20 cellular contexts compared by ENCODE assay signal in genomic region chr10:43965918-43966570, GRCh38.
DNase-seq lines count a peak whose midpoint lies in the region; ATAC-seq, FAIRE-seq and TF ChIP-seq lines count a peak whose summit lies in the region.
"Had no signal": no experiment of that assay in that cellular context is flagged by ENCODE, and none has a peak within 500 bp of the region (broad histone marks: within the 10 kb centered on the region; RNA-seq: fewer than 3 reads in every experiment).

No MANE protein-coding gene starts in this region.

- ATAC-seq in sciatic nerve (peak; percentile 39), HepG2 (no peak)
- ATAC-seq: activated CD8-positive, alpha-beta T cell treated with anti-CD3 and anti-CD28 coated beads for 36 hours; HCT116 had no signal

- CTCF ChIA-PET in HepG2 (lab: Yijun Ruan, JAX; ENCODE audit: low intra/inter-chr PET ratio, low total read pairs): no interaction called here

- H3K27ac ChIP-seq in esophagus muscularis mucosa (replicated peaks in 1 of 4) (peak overlapping the region in 2 of 4 donors; percentile 28 to 36), adrenal gland (peak overlapping the region in 1 of 5 donors; percentile 45), MM.1S (ENCODE audit: low read length) (no peak overlapping the region), HepG2 (ENCODE audit: extremely low read length, insufficient read depth, low read length) (no peak overlapping the region)
- H3K27ac ChIP-seq: KMS-11, neutrophil had no signal

- 86% methylated on average over 5 of the region's 7 CpGs for WGBS in esophagus muscularis mucosa
- WGBS in adrenal gland, 4 donors: 85 to 90% (median 88%) methylated on average over 7 of the region's 7 CpGs
- WGBS in HepG2 (ENCODE audit: low lambda C conversion rate): 19% methylated on average over 4 of the region's 7 CpGs

- FAIRE-seq in GM12892 (lab: Jason Lieb, UNC): peak; percentile 44
- no peak for FAIRE-seq in HepG2 (lab: Jason Lieb, UNC)
- FAIRE-seq: HTR-8/SVneo had no signal

- no peaks in the 10 kb centered on the region for H3F3A ChIP-seq in MM.1S (ENCODE audit: insufficient read depth, low read length)

- H3K4me1 ChIP-seq in esophagus muscularis mucosa (peaks cover 17 to 47% (median 26%) of the 10 kb centered on the region in 4 donors), adrenal gland (replicated peaks in 1 of 2) (peaks cover 13 to 22% of the 10 kb centered on the region in 2 donors), MM.1S (ENCODE audit: low read length) (no peaks in the 10 kb centered on the region), HepG2 (ENCODE audit: insufficient read depth, low read length) (no peaks in the 10 kb centered on the region)

- TF ChIP-seq EP300 in esophagus muscularis mucosa (IDR thresholded peaks at IDR 0.05) (no peak), HepG2 (IDR thresholded peaks at IDR 0.05; ENCODE audit: low read depth in 2 of 2, low read length in 2 of 2) (no peak), HepG2 (CRISPR knock-in tag; IDR thresholded peaks at IDR 0.05; ENCODE audit: borderline replicate concordance) (no peak)

- no peak for DNase-seq in GM12892 (ENCODE audit: insufficient read length)
- DNase-seq in M059J (ENCODE audit: low read depth): peak; percentile 28
- DNase-seq in esophagus muscularis mucosa (ENCODE audit: extremely low spot score): peak; percentile 70
- peak; percentile 53 for DNase-seq in sciatic nerve (ENCODE audit: low spot score)
- DNase-seq in epidermal melanocyte (ENCODE audit: insufficient read length, low spot score): no peak
- no peak for DNase-seq in adrenal gland
- no peak for DNase-seq in MM.1S
- no peak for DNase-seq in HepG2 (ENCODE audit: low spot score)
- DNase-seq: ACHN; activated CD8-positive, alpha-beta T cell treated with anti-CD3 and anti-CD28 coated beads for 36 hours; activated effector memory CD4-positive, alpha-beta T cell treated with Interleukin-2 at 50 U/mL for 16 hours; activated naive CD8-positive, alpha-beta T cell treated with anti-CD3 and anti-CD28 coated beads, Interleukin-2, amount 10 ng/mL, durations not matched to agents 7 days and 5 days; activated T-cell treated with anti-CD3 and anti-CD28 coated beads for 4 hours; NCI-H146; NCI-H446 treated with DMSO at 0.1 percent for 48 hours had no signal

- TF ChIP-seq RAD21 in HepG2 (CRISPR knock-in tag; IDR thresholded peaks at IDR 0.05): no peak

- no peak for TF ChIP-seq CTCF in esophagus muscularis mucosa (IDR thresholded peaks at IDR 0.05)
- TF ChIP-seq CTCF in adrenal gland (IDR thresholded peaks at IDR 0.05): no peak
- TF ChIP-seq CTCF in MM.1S (IDR thresholded peaks at IDR 0.05; ENCODE audit: low read length): no peak
- no peak for TF ChIP-seq CTCF in HepG2 (CRISPR knock-in tag; IDR thresholded peaks at IDR 0.05)

- no peaks in the 10 kb centered on the region for H3K27me3 ChIP-seq in esophagus muscularis mucosa
- no peaks in the 10 kb centered on the region for H3K27me3 ChIP-seq in adrenal gland
- H3K27me3 ChIP-seq in MM.1S (replicated peaks; ENCODE audit: insufficient read depth, low read length): no peaks in the 10 kb centered on the region
- H3K27me3 ChIP-seq in HepG2 (ENCODE audit: control insufficient read depth in 1 of 2, insufficient read depth in 2 of 2, low read length in 2 of 2): peaks cover 2 to 23% of the 10 kb centered on the region in 2 experiments; a peak in 4 of 5 replicates

- H3K36me3 ChIP-seq in esophagus muscularis mucosa: no peaks in the 10 kb centered on the region
- H3K36me3 ChIP-seq in adrenal gland (replicated peaks in 1 of 2): no peaks in the 10 kb centered on the region
- H3K36me3 ChIP-seq in MM.1S (replicated peaks; ENCODE audit: insufficient read depth, low read length): no peaks in the 10 kb centered on the region
- no peaks in the 10 kb centered on the region for H3K36me3 ChIP-seq in HepG2 (replicated peaks in 1 of 2; ENCODE audit: control insufficient read depth in 1 of 2, insufficient read depth in 2 of 2, low read length in 2 of 2)
- H3K36me3 ChIP-seq: neutrophil had no signal

- in situ Hi-C loops in HepG2 (cut with HindIII; ENCODE audit: extremely low pct_ligation_motif_present, low pct_unique_long_range_greater_than_20kb): no loop called here

- no peak overlapping the region for H3K4me3 ChIP-seq in esophagus muscularis mucosa
- no peak overlapping the region for H3K4me3 ChIP-seq in adrenal gland
- H3K4me3 ChIP-seq in MM.1S (ENCODE audit: low read length): no peak overlapping the region
- H3K4me3 ChIP-seq in HepG2 (replicated peaks in 1 of 3; ENCODE audit: insufficient read depth in 1 of 3, low read depth in 2 of 3, low read length in 3 of 3): no peak overlapping the region
- H3K4me3 ChIP-seq: skin epidermis had no signal

- intact Hi-C loops in esophagus muscularis mucosa (cut with DNase I) (no loop called here), sciatic nerve (cut with DNase I) (no loop called here), adrenal gland (cut with DNase I) (no loop called here), HepG2 (cut with micrococcal nuclease; ENCODE audit: unreplicated experiment) (no loop called here)

- TF ChIP-seq POLR2A in GM12892 (IDR thresholded peaks at IDR 0.05; ENCODE audit: low read depth, low read length) (no peak), esophagus muscularis mucosa (IDR thresholded peaks at IDR 0.05; ENCODE audit: low read depth) (no peak), adrenal gland (IDR thresholded peaks at IDR 0.05) (no peak), HepG2 (IDR thresholded peaks at IDR 0.05; ENCODE audit: insufficient read depth in 1 of 2, low read depth in 2 of 2, low read length in 2 of 2) (no peak)

- H3K4me2 ChIP-seq in MM.1S (ENCODE audit: low read depth, low read length) (no peak overlapping the region), HepG2 (ENCODE audit: low read depth, low read length) (no peak overlapping the region)
- H3K4me2 ChIP-seq: KMS-11 had no signal

- H3K9ac ChIP-seq in MM.1S (ENCODE audit: low read length) (no peak overlapping the region), HepG2 (ENCODE audit: insufficient read depth, low read depth, low read length) (no peak overlapping the region)
- H3K9ac ChIP-seq: KMS-11 had no signal

- no TSS peak for BruUV-seq in HepG2 (replicated peaks; lab: Mats Ljungman, UMichigan)

- H4K20me1 ChIP-seq in MM.1S (ENCODE audit: insufficient read depth, low read length): no peaks in the 10 kb centered on the region
- no peaks in the 10 kb centered on the region for H4K20me1 ChIP-seq in HepG2 (ENCODE audit: insufficient read depth, low read length)

- H3K79me2 ChIP-seq in MM.1S (ENCODE audit: low read length) (no peaks in the 10 kb centered on the region), HepG2 (ENCODE audit: insufficient read depth, low read length) (no peaks in the 10 kb centered on the region)

- POLR2A ChIA-PET in HepG2 (lab: Yijun Ruan, JAX): no interaction called here

- H3K9me2 ChIP-seq in MM.1S (replicated peaks; ENCODE audit: insufficient read depth, low read length): no peaks in the 10 kb centered on the region

- no peaks in the 10 kb centered on the region for H3K9me3 ChIP-seq in esophagus muscularis mucosa
- H3K9me3 ChIP-seq in adrenal gland (replicated peaks in 1 of 3): no peaks in the 10 kb centered on the region
- H3K9me3 ChIP-seq in MM.1S (replicated peaks; ENCODE audit: insufficient read depth, low read length): no peaks in the 10 kb centered on the region
- H3K9me3 ChIP-seq in HepG2 (ENCODE audit: low read length): no peaks in the 10 kb centered on the region
- H3K9me3 ChIP-seq: neutrophil had no signal

- H2AFZ ChIP-seq in MM.1S (ENCODE audit: low read length) (no peak overlapping the region), HepG2 (ENCODE audit: low read length) (no peak overlapping the region)

TF ChIP-seq in HepG2, 621 proteins besides CTCF, POLR2A, EP300 and RAD21:
- TF ChIP-seq REPIN1 (CRISPR knock-in tag; IDR thresholded peaks at IDR 0.05; ENCODE audit: borderline replicate concordance, low read depth): no peak
- TF ChIP-seq HDAC1 (CRISPR knock-in tag; IDR thresholded peaks at IDR 0.05): no peak
- TF ChIP-seq ZSCAN29 (CRISPR knock-in tag; conservative IDR thresholded peaks at IDR 0.05): no peak
- no peak for TF ChIP-seq ZBTB8A (CRISPR knock-in tag; IDR thresholded peaks at IDR 0.05; ENCODE audit: borderline replicate concordance, low read depth)
- no peak for TF ChIP-seq ZNF570 (CRISPR knock-in tag; IDR thresholded peaks at IDR 0.05; ENCODE audit: borderline replicate concordance)
- no peak for TF ChIP-seq ZNF331 (CRISPR knock-in tag; IDR thresholded peaks at IDR 0.05)

Comparison
In these comparisons a context has a peak if more than half of its experiments do, and no peak if none do; other contexts are left out.
1. DNase-seq: peak in M059J (single experiment), esophagus muscularis mucosa (single experiment) and sciatic nerve (single experiment); none in GM12892 (single experiment), epidermal melanocyte (single experiment), adrenal gland (0 of 7), MM.1S (single experiment) and HepG2 (single experiment).